Comparison of ENCODE assay signal across 16 cellular contexts in the genomic region with DNA sequence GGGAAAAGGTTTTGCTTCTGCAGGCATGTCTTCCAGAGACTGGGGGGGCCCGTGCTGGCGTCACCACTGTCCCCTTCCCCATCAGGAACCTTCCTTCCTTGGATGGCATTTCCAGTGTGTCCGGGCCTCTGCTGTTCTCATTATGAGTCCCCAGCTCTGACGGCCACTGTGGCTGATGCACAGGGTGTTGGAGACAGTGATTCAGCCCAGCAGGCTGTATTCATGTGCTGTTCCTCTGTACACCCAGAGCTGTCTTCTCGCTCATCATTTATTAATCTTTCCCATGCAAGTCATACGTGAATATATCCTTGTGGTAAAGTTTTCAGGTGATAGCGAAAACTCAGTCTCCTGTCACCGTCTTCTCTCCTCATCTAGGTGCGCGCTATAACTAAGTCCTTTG. TPM values are rescaled to one million over a fixed set of nuclear protein-coding genes. Genes with fewer than 3 reads are reported as not detected.
DNase-seq lines count a peak whose midpoint lies in the region; ATAC-seq and TF ChIP-seq lines count a peak whose summit lies in the region.
"Had no signal": no experiment of that assay in that cellular context is flagged by ENCODE, and none has a peak within 500 bp of the region (broad histone marks: within the 10 kb centered on the region; RNA-seq: fewer than 3 reads in every experiment).

No MANE protein-coding gene starts in this region.

- peaks cover 78% of the 10 kb centered on the region for H4K20me1 ChIP-seq in smooth muscle cell (ENCODE audit: low read depth)

- no peak overlapping the region for H2AFZ ChIP-seq in smooth muscle cell (ENCODE audit: low read depth)

- TF ChIP-seq CTCF in RWPE2 (IDR thresholded peaks at IDR 0.05; ENCODE audit: poor library complexity, severe bottlenecking) (no peak), fibroblast of mammary gland (conservative IDR thresholded peaks at IDR 0.05; ENCODE audit: control insufficient read depth, insufficient read depth, low read depth, low read length) (no peak), smooth muscle cell (IDR thresholded peaks at IDR 0.05; ENCODE audit: borderline replicate concordance, insufficient read depth, poor library complexity, severe bottlenecking) (no peak)

- peak overlapping the region; percentile 1 for H3K27ac ChIP-seq in RWPE2 (ENCODE audit: poor library complexity, severe bottlenecking)
- peak overlapping the region; percentile 43 for H3K27ac ChIP-seq in smooth muscle cell (ENCODE audit: low read depth)

- H3K27me3 ChIP-seq in RWPE2 (ENCODE audit: insufficient read depth, poor library complexity, severe bottlenecking) (no peaks in the 10 kb centered on the region), smooth muscle cell (ENCODE audit: low read depth) (no peaks in the 10 kb centered on the region)
- H3K27me3 ChIP-seq: Peyer's patch had no signal

- peaks cover 92% of the 10 kb centered on the region for H3K79me2 ChIP-seq in smooth muscle cell (ENCODE audit: low read depth)

- H3K36me3 ChIP-seq in RWPE2 (ENCODE audit: low read depth) (peaks cover 14% of the 10 kb centered on the region), smooth muscle cell (ENCODE audit: low read depth) (no peaks in the 10 kb centered on the region)
- H3K36me3 ChIP-seq: Peyer's patch, thoracic aorta had no signal

- peaks cover 5% of the 10 kb centered on the region for H3K4me1 ChIP-seq in RWPE2 (ENCODE audit: insufficient read depth, poor library complexity, severe bottlenecking)
- H3K4me1 ChIP-seq in smooth muscle cell (ENCODE audit: low read depth), result peaks cover 7% of the 10 kb centered on the region

- ATAC-seq in RWPE2 (ENCODE audit: low read depth) (peak; percentile 52), left lobe of liver (no peak)
- ATAC-seq: activated naive CD8-positive, alpha-beta T cell treated with anti-CD3 and anti-CD28 coated beads, Interleukin-2, amount 50 U/mL, for 24 hours had no signal

- H3K9me3 ChIP-seq in RWPE2 (ENCODE audit: severe bottlenecking) (no peaks in the 10 kb centered on the region), smooth muscle cell (replicated peaks; ENCODE audit: low read depth) (no peaks in the 10 kb centered on the region)
- H3K9me3 ChIP-seq: Peyer's patch, thoracic aorta had no signal

- H3K4me3 ChIP-seq in RWPE2 (ENCODE audit: severe bottlenecking) (no peak overlapping the region), fibroblast of mammary gland (ENCODE audit: control insufficient read depth, low read depth, low read length) (no peak overlapping the region), smooth muscle cell (no peak overlapping the region)
- H3K4me3 ChIP-seq: Peyer's patch had no signal

- 76% methylated on average over 10 of the region's 10 CpGs for WGBS in smooth muscle cell (ENCODE audit: low lambda C conversion rate)

- H3K9ac ChIP-seq in smooth muscle cell (ENCODE audit: low read depth), result no peak overlapping the region

- H3K4me2 ChIP-seq in smooth muscle cell, result no peak overlapping the region

- DNase-seq in ELR (ENCODE audit: low read depth), result peak; percentile 79
- no peak for DNase-seq in RWPE2 (ENCODE audit: low spot score)
- peak; percentile 64 for DNase-seq in fibroblast of mammary gland (ENCODE audit: low read depth)
- no peak for DNase-seq in smooth muscle cell (lab: John Stamatoyannopoulos, UW; ENCODE audit: unreplicated experiment)
- no peak for DNase-seq in SIG-M5 treated with dmso at 0.1 percent for 504 hours (lab: John Stamatoyannopoulos, UW; ENCODE audit: unreplicated experiment)
- DNase-seq in left lobe of liver (ENCODE audit: low spot score), result no peak
- DNase-seq in stimulated activated CD4-positive, alpha-beta T cell treated with anti-CD3 and anti-CD28 coated beads, Interleukin-4, amount 100 ng/mL, for 24 hours, result no peak
- DNase-seq: activated CD4-positive, alpha-beta memory T cell treated with anti-CD3 and anti-CD28 coated beads, Interleukin-2, amount 10 ng/mL, durations not matched to agents 7 days and 5 days; activated naive CD8-positive, alpha-beta T cell treated with anti-CD3 and anti-CD28 coated beads, Interleukin-2, amount 50 U/mL, for 24 hours; activated T-cell treated with anti-CD3 and anti-CD28 coated beads, Interleukin-2, amount 50 U/mL, for 48 hours; MV-4-11; NCI-H2081 treated with DMSO at 0.1 percent for 48 hours; NCI-H69; nucleus accumbens; Peyer's patch had no signal

- H3F3A ChIP-seq in smooth muscle cell (ENCODE audit: low read depth), result peaks cover 7% of the 10 kb centered on the region

RNA-seq across cellular contexts. Expression of a gene that starts 57.7 kb away (rescaled TPM):
- total RNA-seq in smooth muscle cell (23.1 and 24.1 TPM in 2 replicates), left lobe of liver (4.0 TPM)
- polyA plus RNA-seq in smooth muscle cell, result 8.8 and 14.4 TPM in 2 replicates

Comparison
In these comparisons a context has a peak if more than half of its experiments do, and no peak if none do; other contexts are left out.
1. DNase-seq: peak in ELR (single experiment) and fibroblast of mammary gland (single experiment); none in RWPE2 (single experiment), smooth muscle cell (single experiment), SIG-M5 treated with dmso at 0.1 percent for 504 hours (single experiment), left lobe of liver (single experiment) and stimulated activated CD4-positive, alpha-beta T cell treated with anti-CD3 and anti-CD28 coated beads, Interleukin-4, amount 100 ng/mL, for 24 hours (single experiment).